In the genomic region with DNA sequence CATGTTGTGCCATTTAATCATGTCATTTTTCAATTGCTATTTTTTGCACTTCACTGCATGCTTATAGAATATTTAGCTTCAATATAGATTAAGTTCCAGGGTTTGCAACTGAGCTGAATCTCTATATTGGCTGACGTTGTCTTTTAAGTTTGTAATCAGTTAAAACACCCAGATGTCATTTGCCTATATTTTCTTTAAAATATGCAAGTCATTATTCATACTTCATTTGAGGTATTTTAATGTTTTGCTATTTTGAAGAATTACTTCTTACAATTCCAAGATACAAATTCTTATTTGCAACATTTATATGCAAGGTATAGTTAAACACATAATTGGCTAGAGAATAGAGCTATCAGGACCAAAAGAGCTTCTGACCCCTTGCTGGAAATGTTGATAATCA, we compare ENCODE assay signal across 22 cellular contexts.
DNase-seq lines count a peak whose midpoint lies in the region; ATAC-seq, FAIRE-seq and TF ChIP-seq lines count a peak whose summit lies in the region.
"Had no signal": no experiment of that assay in that cellular context is flagged by ENCODE, and none has a peak within 500 bp of the region (broad histone marks: within the 10 kb centered on the region; RNA-seq: fewer than 3 reads in every experiment).

No MANE protein-coding gene starts in this region.

- H3K27ac Mint-ChIP-seq in astrocyte (ENCODE audit: unreplicated experiment), result no peak overlapping the region
- no peak overlapping the region for H3K27ac Mint-ChIP-seq in CD4-positive, alpha-beta memory T cell
- H3K27ac Mint-ChIP-seq: CD8-positive, alpha-beta memory T cell had no signal

- H3K4me1 Mint-ChIP-seq in astrocyte (ENCODE audit: low read depth, unreplicated experiment), result peaks cover 3% of the 10 kb centered on the region
- no peaks in the 10 kb centered on the region for H3K4me1 Mint-ChIP-seq in CD4-positive, alpha-beta memory T cell
- H3K4me1 Mint-ChIP-seq: CD8-positive, alpha-beta memory T cell had no signal

- H3K4me3 Mint-ChIP-seq in astrocyte (ENCODE audit: unreplicated experiment), result no peak overlapping the region
- no peak overlapping the region for H3K4me3 Mint-ChIP-seq in CD4-positive, alpha-beta memory T cell
- H3K4me3 Mint-ChIP-seq: CD8-positive, alpha-beta memory T cell; HFFc6 had no signal

- in situ Hi-C loops in HepG2 (cut with HindIII; ENCODE audit: extremely low pct_ligation_motif_present, low pct_unique_long_range_greater_than_20kb), result no loop called here

- no peak for DNase-seq in HepG2 (ENCODE audit: low spot score)
- no peak for DNase-seq in right lobe of liver
- DNase-seq in astrocyte (ENCODE audit: low read depth), result no peak
- DNase-seq in osteoblast (ENCODE audit: insufficient read length, low spot score, missing footprints), result no peak
- DNase-seq in activated naive CD4-positive, alpha-beta T cell treated with anti-CD3 and anti-CD28 coated beads, Interleukin-2, amount 50 U/mL, for 16 hours, result no peak
- no peak for DNase-seq in CD4-positive, alpha-beta memory T cell
- DNase-seq in NCI-H2227 (lab: John Stamatoyannopoulos, UW; ENCODE audit: unreplicated experiment), result no peak
- DNase-seq: 8988T; ACHN; AML-193; BE2C; Calu3; CD8-positive, alpha-beta memory T cell; COR-L47; DMS79 treated with DMSO at 0.1 percent for 48 hours; GF-D8; GOT3; HFFc6 had no signal

- CTCF ChIA-PET in HepG2 (lab: Yijun Ruan, JAX; ENCODE audit: low intra/inter-chr PET ratio, low total read pairs), result no interaction called here
- CTCF ChIA-PET in CD4-positive, alpha-beta memory T cell (lab: Charles Lee; ENCODE audit: partially characterized antibody), result no interaction called here

- no peaks in the 10 kb centered on the region for H3K27me3 Mint-ChIP-seq in astrocyte (ENCODE audit: low read depth, unreplicated experiment)
- H3K27me3 Mint-ChIP-seq in CD4-positive, alpha-beta memory T cell, result peaks cover 0 to under 1% of the 10 kb centered on the region in 2 donors
- H3K27me3 Mint-ChIP-seq: CD8-positive, alpha-beta memory T cell had no signal

- intact Hi-C loops in HepG2 (cut with micrococcal nuclease; ENCODE audit: unreplicated experiment) (no loop called here), right lobe of liver (cut with DNase I) (no loop called here)
- intact Hi-C loops in CD4-positive, alpha-beta memory T cell (cut with micrococcal nuclease), result no loop called here

- H3K4me2 ChIP-seq in HepG2 (ENCODE audit: low read depth, low read length) (no peak overlapping the region), astrocyte (ENCODE audit: low read length) (no peak overlapping the region), osteoblast (ENCODE audit: insufficient read depth, low read length) (no peak overlapping the region)
- H3K4me2 ChIP-seq: BLaER1 treated with 17β-estradiol and CSF1 and Interleukin-3, amounts not matched to agents 10 nM and 100 nM had no signal

- no peaks in the 10 kb centered on the region for H3K79me2 ChIP-seq in HepG2 (ENCODE audit: insufficient read depth, low read length)
- H3K79me2 ChIP-seq in astrocyte (ENCODE audit: insufficient read depth, low read length), result no peaks in the 10 kb centered on the region
- no peaks in the 10 kb centered on the region for H3K79me2 ChIP-seq in osteoblast (ENCODE audit: insufficient read depth, low read length)

- no peaks in the 10 kb centered on the region for H3K36me3 Mint-ChIP-seq in astrocyte (ENCODE audit: low read depth, unreplicated experiment)
- H3K36me3 Mint-ChIP-seq in CD4-positive, alpha-beta memory T cell, result no peaks in the 10 kb centered on the region
- H3K36me3 Mint-ChIP-seq: CD8-positive, alpha-beta memory T cell had no signal

- H3K27me3 ChIP-seq in HepG2 (ENCODE audit: control insufficient read depth in 1 of 2, insufficient read depth in 2 of 2, low read length in 2 of 2) (no peaks in the 10 kb centered on the region), right lobe of liver (no peaks in the 10 kb centered on the region), astrocyte (ENCODE audit: insufficient read depth, low read length) (no peaks in the 10 kb centered on the region), osteoblast (ENCODE audit: insufficient read depth, low read length) (no peaks in the 10 kb centered on the region)
- no peaks in the 10 kb centered on the region for H3K27me3 ChIP-seq in CD4-positive, alpha-beta memory T cell (ENCODE audit: insufficient read depth, low read length)
- H3K27me3 ChIP-seq: BE2C; BLaER1 treated with 17β-estradiol and CSF1 and Interleukin-3, amounts not matched to agents 10 nM and 100 nM had no signal

- H3K9me3 Mint-ChIP-seq in astrocyte (ENCODE audit: unreplicated experiment), result no peaks in the 10 kb centered on the region
- peaks cover 0 to 4% (median under 1%) of the 10 kb centered on the region in 8 donors for H3K9me3 Mint-ChIP-seq in CD4-positive, alpha-beta memory T cell
- H3K9me3 Mint-ChIP-seq: HFFc6 had no signal

- POLR2A ChIA-PET in HepG2 (lab: Yijun Ruan, JAX), result no interaction called here
- POLR2A ChIA-PET in CD4-positive, alpha-beta memory T cell (lab: Charles Lee; ENCODE audit: partially characterized antibody), result no interaction called here

- no peak for TF ChIP-seq RAD21 in HepG2 (CRISPR knock-in tag; IDR thresholded peaks at IDR 0.05)

- ATAC-seq in HepG2 (no peak), right lobe of liver (no peak)

- BruUV-seq in HepG2 (replicated peaks; lab: Mats Ljungman, UMichigan), result no TSS peak

- H3K36me3 ChIP-seq in HepG2 (replicated peaks in 1 of 2; ENCODE audit: control insufficient read depth in 1 of 2, insufficient read depth in 2 of 2, low read length in 2 of 2) (no peaks in the 10 kb centered on the region), right lobe of liver (no peaks in the 10 kb centered on the region), astrocyte (ENCODE audit: insufficient read depth, low read length) (no peaks in the 10 kb centered on the region), osteoblast (ENCODE audit: insufficient read depth, low read length) (no peaks in the 10 kb centered on the region)
- no peaks in the 10 kb centered on the region for H3K36me3 ChIP-seq in CD4-positive, alpha-beta memory T cell (ENCODE audit: insufficient read depth, low read length)
- H3K36me3 ChIP-seq: BE2C; BLaER1 treated with 17β-estradiol and CSF1 and Interleukin-3, amounts not matched to agents 10 nM and 100 nM; HAP-1 had no signal

- TF ChIP-seq CTCF in HepG2 (CRISPR knock-in tag; IDR thresholded peaks at IDR 0.05) (no peak), right lobe of liver (IDR thresholded peaks at IDR 0.05) (no peak), astrocyte (IDR thresholded peaks at IDR 0.05; ENCODE audit: insufficient read depth, low read depth, low read length) (no peak), osteoblast (IDR thresholded peaks at IDR 0.05; ENCODE audit: extremely low read depth, low read depth, low read length) (no peak)

- H4K20me1 ChIP-seq in HepG2 (ENCODE audit: insufficient read depth, low read length) (no peaks in the 10 kb centered on the region), astrocyte (ENCODE audit: insufficient read depth, low read length) (no peaks in the 10 kb centered on the region), osteoblast (ENCODE audit: insufficient read depth, low read length) (no peaks in the 10 kb centered on the region)
- H4K20me1 ChIP-seq: BLaER1 treated with 17β-estradiol and CSF1 and Interleukin-3, amounts not matched to agents 10 nM and 100 nM had no signal

- FAIRE-seq in HepG2 (lab: Jason Lieb, UNC) (no peak), astrocyte (lab: Jason Lieb, UNC) (no peak)
- FAIRE-seq: GM12891, GM18507 had no signal

- 3% methylated on average over 1 of the region's 1 CpG for WGBS in HepG2 (ENCODE audit: low lambda C conversion rate)
- 85% methylated on average over 1 of the region's 1 CpG for WGBS in right lobe of liver (ENCODE audit: insufficient coverage, low coverage, low lambda C conversion rate, missing lambda C conversion rate)

- TF ChIP-seq POLR2A in HepG2 (IDR thresholded peaks at IDR 0.05; ENCODE audit: insufficient read depth in 1 of 2, low read depth in 2 of 2, low read length in 2 of 2) (no peak), right lobe of liver (IDR thresholded peaks at IDR 0.05) (no peak)

- H3K4me1 ChIP-seq in HepG2 (ENCODE audit: insufficient read depth, low read length) (no peaks in the 10 kb centered on the region), right lobe of liver (no peaks in the 10 kb centered on the region), astrocyte (ENCODE audit: insufficient read depth, low read length) (peaks cover 21% of the 10 kb centered on the region), osteoblast (ENCODE audit: insufficient read depth, low read length) (peaks cover 29% of the 10 kb centered on the region)
- H3K4me1 ChIP-seq in CD4-positive, alpha-beta memory T cell (ENCODE audit: insufficient read depth, low read length), result no peaks in the 10 kb centered on the region
- H3K4me1 ChIP-seq: BE2C; BLaER1 treated with 17β-estradiol and CSF1 and Interleukin-3, amounts not matched to agents 10 nM and 100 nM; HAP-1 had no signal

- peaks cover 84% of the 10 kb centered on the region for H3K9me3 ChIP-seq in HepG2 (ENCODE audit: low read length)
- no peaks in the 10 kb centered on the region for H3K9me3 ChIP-seq in right lobe of liver
- no peaks in the 10 kb centered on the region for H3K9me3 ChIP-seq in astrocyte (ENCODE audit: insufficient read depth, low read depth, low read length)
- no peaks in the 10 kb centered on the region for H3K9me3 ChIP-seq in osteoblast (ENCODE audit: low read depth, low read length)
- no peaks in the 10 kb centered on the region for H3K9me3 ChIP-seq in CD4-positive, alpha-beta memory T cell (ENCODE audit: control insufficient read depth in 1 of 2, low read length in 2 of 2)
- H3K9me3 ChIP-seq: BE2C; BLaER1 treated with 17β-estradiol and CSF1 and Interleukin-3, amounts not matched to agents 10 nM and 100 nM; HAP-1 had no signal

- no peak overlapping the region for H3K4me3 ChIP-seq in HepG2 (replicated peaks in 1 of 3; ENCODE audit: insufficient read depth in 1 of 3, low read depth in 2 of 3, low read length in 3 of 3)
- H3K4me3 ChIP-seq in right lobe of liver, result no peak overlapping the region
- no peak overlapping the region for H3K4me3 ChIP-seq in astrocyte (ENCODE audit: insufficient read depth, low read depth, low read length)
- H3K4me3 ChIP-seq in osteoblast (ENCODE audit: insufficient read depth, low read length), result no peak overlapping the region
- no peak overlapping the region for H3K4me3 ChIP-seq in CD4-positive, alpha-beta memory T cell (ENCODE audit: low read length in 2 of 2)
- H3K4me3 ChIP-seq: BLaER1 treated with 17β-estradiol and CSF1 and Interleukin-3, amounts not matched to agents 10 nM and 100 nM; HAP-1 had no signal

- H2AFZ ChIP-seq in HepG2 (ENCODE audit: low read length), result no peak overlapping the region
- no peak overlapping the region for H2AFZ ChIP-seq in astrocyte (ENCODE audit: low read depth, low read length)
- no peak overlapping the region for H2AFZ ChIP-seq in osteoblast (ENCODE audit: low read length)

- no peak overlapping the region for H3K27ac ChIP-seq in HepG2 (ENCODE audit: extremely low read length, insufficient read depth, low read length)
- no peak overlapping the region for H3K27ac ChIP-seq in right lobe of liver
- H3K27ac ChIP-seq in astrocyte (ENCODE audit: low read depth, low read length), result peak overlapping the region; percentile 70
- H3K27ac ChIP-seq in osteoblast (ENCODE audit: low read depth, low read length), result peak overlapping the region; percentile 9
- no peak overlapping the region for H3K27ac ChIP-seq in CD4-positive, alpha-beta memory T cell (ENCODE audit: low read depth, low read length)
- H3K27ac ChIP-seq: BLaER1 treated with 17β-estradiol and CSF1 and Interleukin-3, amounts not matched to agents 10 nM and 100 nM had no signal

- H3K9ac ChIP-seq in HepG2 (ENCODE audit: insufficient read depth, low read depth, low read length) (no peak overlapping the region), astrocyte (ENCODE audit: low read length) (no peak overlapping the region)
- H3K9ac ChIP-seq: BLaER1 treated with 17β-estradiol and CSF1 and Interleukin-3, amounts not matched to agents 10 nM and 100 nM had no signal

- TF ChIP-seq EP300 in HepG2 (IDR thresholded peaks at IDR 0.05; ENCODE audit: low read depth in 2 of 2, low read length in 2 of 2) (no peak), HepG2 (CRISPR knock-in tag; IDR thresholded peaks at IDR 0.05; ENCODE audit: borderline replicate concordance) (no peak)

Comparison
In these comparisons a context has a peak if more than half of its experiments do, and no peak if none do; other contexts are left out.
1. H3K27ac ChIP-seq: peak in astrocyte (single experiment) and osteoblast (single experiment); none in HepG2 (single experiment), right lobe of liver (0 of 3) and CD4-positive, alpha-beta memory T cell (single experiment).